Comparison of ENCODE assay signal across 8 cellular contexts in the genomic region with DNA sequence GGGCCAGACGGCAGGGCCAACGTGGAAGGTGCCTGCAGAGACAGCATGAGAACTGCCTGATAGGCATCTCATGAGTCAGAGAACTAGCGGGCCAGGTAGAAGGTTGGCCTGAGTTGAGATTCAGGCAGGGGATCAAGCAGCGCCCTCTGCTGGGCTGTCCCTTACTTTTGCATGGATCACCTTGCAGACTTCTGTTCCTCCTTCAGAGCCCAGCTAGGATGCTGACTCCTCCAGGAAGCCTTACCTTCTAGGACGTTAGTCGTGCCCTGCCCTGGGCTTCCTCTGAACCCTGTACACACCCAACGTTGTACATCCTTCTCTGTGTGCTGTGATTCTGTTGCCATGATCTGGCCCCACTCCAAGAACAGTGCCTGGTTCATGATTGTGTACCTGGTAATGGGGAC.
DNase-seq lines count a peak whose midpoint lies in the region; ATAC-seq, FAIRE-seq and TF ChIP-seq lines count a peak whose summit lies in the region.

No MANE protein-coding gene starts in this region.

- peak overlapping the region; percentile 58 to 78; a peak in 5 of 6 replicates for H3K27ac ChIP-seq in A549
- no peak overlapping the region for H3K27ac ChIP-seq in upper lobe of left lung

- no peaks in the 10 kb centered on the region for H3K9me3 ChIP-seq in A549
- H3K9me3 ChIP-seq in upper lobe of left lung: no peaks in the 10 kb centered on the region

- H3K4me1 ChIP-seq in A549: peaks cover 18% of the 10 kb centered on the region
- no peaks in the 10 kb centered on the region for H3K4me1 ChIP-seq in upper lobe of left lung

- H3K4me3 Mint-ChIP-seq in glutamatergic neuron (ENCODE audit: unreplicated experiment): no peak overlapping the region

- peaks cover 31% of the 10 kb centered on the region for H3K4me1 Mint-ChIP-seq in glutamatergic neuron (ENCODE audit: low read depth, unreplicated experiment)

- TF ChIP-seq POLR2A in A549 (IDR thresholded peaks at IDR 0.05; ENCODE audit: low read length): no peak
- TF ChIP-seq POLR2A in upper lobe of left lung (IDR thresholded peaks at IDR 0.05): no peak
- TF ChIP-seq POLR2A in GM18505 (IDR thresholded peaks at IDR 0.05; ENCODE audit: borderline replicate concordance, extremely low read depth, insufficient read depth, insufficient read length): no peak

- no peak overlapping the region for H3K4me3 ChIP-seq in A549
- no peak overlapping the region for H3K4me3 ChIP-seq in GM12865 (ENCODE audit: low read depth, low read length)
- H3K4me3 ChIP-seq in upper lobe of left lung: no peak overlapping the region

- H3K36me3 ChIP-seq in upper lobe of left lung: no peaks in the 10 kb centered on the region

- CTCF ChIA-PET in A549 (lab: Yijun Ruan, JAX): interaction anchor here (1.1 kb wide), 1 partner anchor 16 kb away, joined by 4 read pairs; no protein-coding TSS in a partner anchor

- no peak overlapping the region for H3K4me2 ChIP-seq in A549

- peak overlapping the region; percentile 84 for H3K27ac Mint-ChIP-seq in glutamatergic neuron (ENCODE audit: unreplicated experiment)

- peaks cover 7% of the 10 kb centered on the region for H3K27me3 Mint-ChIP-seq in glutamatergic neuron (ENCODE audit: unreplicated experiment)

- TF ChIP-seq EP300 in A549 (IDR thresholded peaks at IDR 0.05): no peak
- no peak for TF ChIP-seq EP300 in upper lobe of left lung (IDR thresholded peaks at IDR 0.05)

- TF ChIP-seq CTCF in A549 (IDR thresholded peaks at IDR 0.05) (peak; percentile 38; the same call in 2 of the 3 replicates), GM12865 (IDR thresholded peaks at IDR 0.05; ENCODE audit: insufficient read depth, low read depth, low read length, missing control alignments) (peak; percentile 42), glutamatergic neuron (IDR thresholded peaks at IDR 0.05; ENCODE audit: partially characterized antibody, unreplicated experiment) (peak; percentile 64), upper lobe of left lung (IDR thresholded peaks at IDR 0.05) (peak in 5 of 6 experiments; percentile 22 to 69 (median 38))

- DNase-seq in A549 (ENCODE audit: low read depth in 1 of 2, low spot score in 1 of 2) (peak in 1 of 2 experiments; percentile 74), GM12865 (ENCODE audit: low read depth) (peak; percentile 45), RPMI8226 (peak; percentile 74), glutamatergic neuron (peak; percentile 63), upper lobe of left lung (peak in 1 of 2 donors; percentile 57), T-helper 9 cell (no peak)

- 35% methylated on average over 7 of the region's 7 CpGs for WGBS in A549 (ENCODE audit: missing lambda C conversion rate)
- WGBS in upper lobe of left lung, 2 donors: 54 to 55% methylated on average over 7 of the region's 7 CpGs

- ATAC-seq in A549 (peak; percentile 26 to 76; a peak in 4 of 6 replicates), upper lobe of left lung (ENCODE audit: low FRiP score in 2 of 2) (peak; percentile 11 to 59), GM18520 (IDR thresholded peaks at IDR 0.05; ENCODE audit: unreplicated experiment) (no peak), GM18505 (IDR thresholded peaks at IDR 0.05; ENCODE audit: unreplicated experiment) (no peak)

- H3K27me3 ChIP-seq in upper lobe of left lung: no peaks in the 10 kb centered on the region

- TF ChIP-seq RAD21 in A549 (conservative IDR thresholded peaks at IDR 0.05 in 1 of 2, IDR thresholded peaks at IDR 0.05 in 1 of 2): peak; percentile 34 to 53; a peak in 2 of 5 replicates

- POLR2A ChIA-PET in A549 (lab: Yijun Ruan, JAX): interaction anchor here (0.6 kb wide), 1 partner anchor 10 kb away, joined by 3 read pairs; no protein-coding TSS in a partner anchor

- peaks cover 11% of the 10 kb centered on the region for H3K36me3 Mint-ChIP-seq in glutamatergic neuron (ENCODE audit: unreplicated experiment)

- H3K9me3 Mint-ChIP-seq in glutamatergic neuron (ENCODE audit: unreplicated experiment): peaks cover 4% of the 10 kb centered on the region

- no peak for FAIRE-seq in A549 (lab: Jason Lieb, UNC)

TF ChIP-seq in A549, 52 proteins besides CTCF, POLR2A, EP300 and RAD21:
- TF ChIP-seq SMC3 (IDR thresholded peaks at IDR 0.05) (0 out of 3 replicates have a peak, but pooled peaks have one; percentile 15), GATA3 (IDR thresholded peaks at IDR 0.05; ENCODE audit: borderline replicate concordance) (0 out of 2 replicates have a peak, but pooled peaks have one; percentile 23), RNF2 (IDR thresholded peaks at IDR 0.05; ENCODE audit: borderline replicate concordance, low read depth) (no peak)

Comparison
In these comparisons a context has a peak if more than half of its experiments do, and no peak if none do; other contexts are left out.
1. ATAC-seq: peak in A549 (2 of 2) and upper lobe of left lung (2 of 2); none in GM18520 (single experiment) and GM18505 (single experiment).
2. H3K27ac ChIP-seq: peak in A549 (2 of 2); none in upper lobe of left lung (0 of 4).
3. Peak in every context shown above with its lines, with median percentiles within 50 percentile points of each other: CTCF ChIP-seq.